Comparison of ENCODE assay signal across 28 cellular contexts in the genomic region with DNA sequence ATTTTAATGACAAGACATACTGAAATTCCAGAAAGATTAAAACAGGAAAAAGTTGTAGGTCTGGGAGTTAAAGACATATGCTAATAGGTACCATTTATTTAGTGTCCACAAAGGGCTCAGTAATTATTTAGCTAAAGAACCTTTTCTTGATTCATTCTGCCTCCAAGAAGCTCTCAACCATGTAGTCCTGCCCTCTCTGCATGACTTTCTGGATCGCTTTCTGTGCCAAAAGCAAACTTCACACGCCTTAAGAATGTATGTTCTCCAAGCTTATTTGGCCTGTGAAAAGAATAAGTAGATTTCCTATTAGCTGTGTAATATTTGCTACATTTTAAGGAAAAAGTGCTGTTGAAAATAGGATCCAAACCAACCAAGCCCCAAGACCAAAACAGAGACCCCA.
"Had no signal": no experiment of that assay in that cellular context is flagged by ENCODE, and none has a peak within 500 bp of the region (broad histone marks: within the 10 kb centered on the region; RNA-seq: fewer than 3 reads in every experiment).

No MANE protein-coding gene starts in this region.

- H3K9me3 ChIP-seq: mucosa of descending colon, pancreas, right atrium auricular region, thoracic aorta, transverse colon, vagina had no signal

- H3K36me3 ChIP-seq: pancreas, right atrium auricular region, thoracic aorta, transverse colon, vagina had no signal

- H3K36me3 Mint-ChIP-seq: immature natural killer cell; memory B cell; naive B cell; natural killer cell treated with Interleukin-12 subunit alpha and Interleukin-12 subunit beta and Interleukin-15 and Interleukin-18, amount 100 ng/mL, for 72 hours; stimulated activated memory B cell treated with anti-CD40 and anti-IgM and Interleukin-4, amounts not matched to agents 10 μg/mL and 1 μg/mL and 100 μg/mL, for 72 hours had no signal

- H3K27ac Mint-ChIP-seq: immature natural killer cell; memory B cell; naive B cell; natural killer cell treated with Interleukin-12 subunit alpha and Interleukin-12 subunit beta and Interleukin-15 and Interleukin-18, amount 100 ng/mL, for 72 hours; stimulated activated memory B cell treated with anti-CD40 and anti-IgM and Interleukin-4, amounts not matched to agents 10 μg/mL and 1 μg/mL and 100 μg/mL, for 72 hours had no signal

- DNase-seq: dermis blood vessel endothelial cell; effector memory CD4-positive, alpha-beta T cell; hypothalamus; immature natural killer cell; islet precursor cell; kidney glomerular epithelial cell; mucosa of descending colon; naive B cell; occipital lobe; pancreas; stimulated activated CD4-positive, alpha-beta T cell treated with anti-CD3 and anti-CD28 coated beads, Interleukin-12 subunit alpha, Interleukin-12 subunit beta, amount 100 ng/mL, for 4 hours; stimulated activated CD4-positive, alpha-beta T cell treated with anti-CD3 and anti-CD28 coated beads, Interleukin-1b, Interleukin-23, amount 100 ng/mL, for 48 hours; stimulated activated CD4-positive, alpha-beta T cell treated with anti-CD3 and anti-CD28 coated beads, Interleukin-4, amount 100 ng/mL, for 4 hours; stimulated activated naive CD8-positive, alpha-beta T cell treated with anti-CD3 and anti-CD28 coated beads, Interleukin-15, Interleukin-2, amounts not matched to agents 100 U/mL and 50 U/mL, for 24 hours; substantia nigra; transverse colon had no signal

- H3K4me2 ChIP-seq: smooth muscle cell had no signal

- ATAC-seq: mucosa of descending colon; natural killer cell treated with Interleukin-12 subunit alpha and Interleukin-12 subunit beta and Interleukin-15 and Interleukin-18, amount 100 ng/mL, for 72 hours; pancreas; sciatic nerve; stimulated activated memory B cell treated with anti-CD40 and anti-IgM and Interleukin-4, amounts not matched to agents 10 μg/mL and 1 μg/mL and 100 μg/mL, for 72 hours; stimulated activated naive CD8-positive, alpha-beta T cell treated with anti-CD3 and anti-CD28 coated beads, Interleukin-15, Interleukin-2, amounts not matched to agents 100 U/mL and 50 U/mL, for 24 hours had no signal

- H3K4me1 ChIP-seq: pancreas, right atrium auricular region, transverse colon, vagina had no signal

- H3K27me3 ChIP-seq: pancreas, right atrium auricular region, transverse colon, vagina had no signal

- H3K4me1 Mint-ChIP-seq: central memory CD8-positive, alpha-beta T cell; immature natural killer cell; memory B cell; naive B cell; stimulated activated memory B cell treated with anti-CD40 and anti-IgM and Interleukin-4, amounts not matched to agents 10 μg/mL and 1 μg/mL and 100 μg/mL, for 72 hours had no signal

- H3K4me3 Mint-ChIP-seq: central memory CD8-positive, alpha-beta T cell; immature natural killer cell; memory B cell; naive B cell; natural killer cell treated with Interleukin-12 subunit alpha and Interleukin-12 subunit beta and Interleukin-15 and Interleukin-18, amount 100 ng/mL, for 72 hours; neural crest cell; stimulated activated memory B cell treated with anti-CD40 and anti-IgM and Interleukin-4, amounts not matched to agents 10 μg/mL and 1 μg/mL and 100 μg/mL, for 72 hours had no signal

- H3K4me3 ChIP-seq: coronary artery, lung, mucosa of descending colon, pancreas, right atrium auricular region, smooth muscle cell, thoracic aorta, transverse colon, vagina had no signal

- H3K9me3 Mint-ChIP-seq: central memory CD8-positive, alpha-beta T cell; immature natural killer cell; natural killer cell treated with Interleukin-12 subunit alpha and Interleukin-12 subunit beta and Interleukin-15 and Interleukin-18, amount 100 ng/mL, for 72 hours; stimulated activated memory B cell treated with anti-CD40 and anti-IgM and Interleukin-4, amounts not matched to agents 10 μg/mL and 1 μg/mL and 100 μg/mL, for 72 hours had no signal

- H3K27me3 Mint-ChIP-seq: stimulated activated memory B cell treated with anti-CD40 and anti-IgM and Interleukin-4, amounts not matched to agents 10 μg/mL and 1 μg/mL and 100 μg/mL, for 72 hours had no signal

- H3K27ac ChIP-seq: coronary artery, pancreas, right atrium auricular region, thoracic aorta, transverse colon, vagina had no signal
